ENCODE assay signal across 1 cellular context in genomic region chr7:140238778-140239652, GRCh38.
TF ChIP-seq lines count a peak whose summit lies in the region.

No MANE protein-coding gene starts in this region.

TF ChIP-seq in GM23338, 12 proteins besides CTCF, POLR2A, EP300 and RAD21 (continued from another document):
- no peak for TF ChIP-seq ZNF462 (CRISPR knock-in tag; IDR thresholded peaks at IDR 0.05)
- no peak for TF ChIP-seq STAT1 (IDR thresholded peaks at IDR 0.05; ENCODE audit: unreplicated experiment)
- TF ChIP-seq EZH2phosphoT487 (IDR thresholded peaks at IDR 0.05; ENCODE audit: unreplicated experiment): no peak
- TF ChIP-seq ZNF331 (CRISPR knock-in tag; IDR thresholded peaks at IDR 0.05; ENCODE audit: low read depth): no peak
- no peak for TF ChIP-seq JUNB (IDR thresholded peaks at IDR 0.05; ENCODE audit: unreplicated experiment)
- TF ChIP-seq POLR2AphosphoS5 (IDR thresholded peaks at IDR 0.05; ENCODE audit: low read depth): no peak
